Comparison of ENCODE assay signal across 12 cellular contexts in the genomic region with DNA sequence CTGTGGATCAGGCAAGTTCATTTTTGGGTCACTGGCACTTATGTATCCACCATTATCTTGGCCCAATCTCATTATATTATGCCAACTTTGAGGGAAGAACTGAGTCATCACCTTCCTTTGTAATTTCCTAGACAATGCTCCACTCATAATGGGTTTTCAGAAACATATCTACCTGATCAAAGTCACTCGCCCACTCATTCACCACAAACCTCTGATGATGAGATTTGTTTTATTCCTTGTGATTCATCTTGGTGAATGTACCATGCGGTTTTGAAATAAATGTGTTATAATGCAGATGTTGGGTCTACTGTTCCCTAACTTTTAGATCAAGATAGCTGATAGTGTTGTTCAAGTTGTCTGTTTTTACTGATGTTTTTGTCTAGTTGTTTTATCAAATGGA.
DNase-seq lines count a peak whose midpoint lies in the region; ATAC-seq and TF ChIP-seq lines count a peak whose summit lies in the region.
"Had no signal": no experiment of that assay in that cellular context is flagged by ENCODE, and none has a peak within 500 bp of the region (broad histone marks: within the 10 kb centered on the region; RNA-seq: fewer than 3 reads in every experiment).

No MANE protein-coding gene starts in this region.

- peak; percentile 58 for ATAC-seq in DND-41 (ENCODE audit: insufficient read depth, low read depth)
- peak; percentile 95 for ATAC-seq in activated naive CD8-positive, alpha-beta T cell treated with anti-CD3 and anti-CD28 coated beads, Interleukin-2, amount 50 U/mL, for 24 hours
- no peak for ATAC-seq in HG03565 (IDR thresholded peaks at IDR 0.05; ENCODE audit: unreplicated experiment)
- ATAC-seq in effector memory CD8-positive, alpha-beta T cell (replicated peaks), result no peak

- no peak for TF ChIP-seq CTCF in DND-41 (IDR thresholded peaks at IDR 0.05; ENCODE audit: borderline replicate concordance, extremely low read depth, low read length, poor library complexity, severe bottlenecking)
- TF ChIP-seq CTCF in osteoblast (IDR thresholded peaks at IDR 0.05; ENCODE audit: extremely low read depth, low read depth, low read length), result no peak
- no peak for TF ChIP-seq CTCF in coronary artery (IDR thresholded peaks at IDR 0.05)

- peaks cover 2% of the 10 kb centered on the region for H3K36me3 Mint-ChIP-seq in activated naive CD8-positive, alpha-beta T cell treated with anti-CD3 and anti-CD28 coated beads, Interleukin-2, amount 50 U/mL, for 24 hours (ENCODE audit: low read depth)
- no peaks in the 10 kb centered on the region for H3K36me3 Mint-ChIP-seq in effector memory CD8-positive, alpha-beta T cell (ENCODE audit: insufficient read depth)

- no peak overlapping the region for H3K4me2 ChIP-seq in DND-41 (ENCODE audit: insufficient read depth, low read length)
- H3K4me2 ChIP-seq in osteoblast (ENCODE audit: insufficient read depth, low read length), result no peak overlapping the region

- DNase-seq in DND-41 (peak; percentile 10), osteoblast (ENCODE audit: insufficient read length, low spot score, missing footprints) (no peak), ecto neural progenitor cell (ENCODE audit: low spot score) (no peak), coronary artery (ENCODE audit: low spot score) (no peak)
- DNase-seq in Jurkat, Clone E6-1 (ENCODE audit: low read depth, low spot score), result peak; percentile 85
- DNase-seq in activated naive CD8-positive, alpha-beta T cell treated with anti-CD3 and anti-CD28 coated beads, Interleukin-2, amount 50 U/mL, for 24 hours, result peak; percentile 31
- no peak for DNase-seq in effector memory CD8-positive, alpha-beta T cell
- DNase-seq: Caco-2, endodermal cell, stomach had no signal

- H3K79me2 ChIP-seq in DND-41 (ENCODE audit: insufficient read depth, low read length), result no peaks in the 10 kb centered on the region
- no peaks in the 10 kb centered on the region for H3K79me2 ChIP-seq in osteoblast (ENCODE audit: insufficient read depth, low read length)

- no peak overlapping the region for H2AFZ ChIP-seq in DND-41 (ENCODE audit: low read depth, low read length)
- H2AFZ ChIP-seq in osteoblast (ENCODE audit: low read length), result no peak overlapping the region

- H3K4me1 Mint-ChIP-seq in activated naive CD8-positive, alpha-beta T cell treated with anti-CD3 and anti-CD28 coated beads, Interleukin-2, amount 50 U/mL, for 24 hours, result peaks cover 16% of the 10 kb centered on the region
- no peaks in the 10 kb centered on the region for H3K4me1 Mint-ChIP-seq in effector memory CD8-positive, alpha-beta T cell (ENCODE audit: low read depth in 2 of 2)

- peaks cover 31% of the 10 kb centered on the region for H3K9me3 Mint-ChIP-seq in activated naive CD8-positive, alpha-beta T cell treated with anti-CD3 and anti-CD28 coated beads, Interleukin-2, amount 50 U/mL, for 24 hours
- peaks cover 2 to 14% of the 10 kb centered on the region in 2 donors for H3K9me3 Mint-ChIP-seq in effector memory CD8-positive, alpha-beta T cell
- H3K9me3 Mint-ChIP-seq: endodermal cell had no signal

- H3K27ac Mint-ChIP-seq in activated naive CD8-positive, alpha-beta T cell treated with anti-CD3 and anti-CD28 coated beads, Interleukin-2, amount 50 U/mL, for 24 hours, result peak overlapping the region; percentile 88
- no peak overlapping the region for H3K27ac Mint-ChIP-seq in effector memory CD8-positive, alpha-beta T cell
- H3K27ac Mint-ChIP-seq: endodermal cell had no signal

- H3K9me3 ChIP-seq in DND-41 (ENCODE audit: insufficient read depth, low read length, severe bottlenecking) (no peaks in the 10 kb centered on the region), osteoblast (ENCODE audit: low read depth, low read length) (no peaks in the 10 kb centered on the region)
- H3K9me3 ChIP-seq: Caco-2, stomach had no signal

- H3K36me3 ChIP-seq in DND-41 (ENCODE audit: insufficient read depth, low read length) (no peaks in the 10 kb centered on the region), osteoblast (ENCODE audit: insufficient read depth, low read length) (no peaks in the 10 kb centered on the region)
- H3K36me3 ChIP-seq: stomach had no signal

- no peak overlapping the region for H3K9ac ChIP-seq in DND-41 (ENCODE audit: low read depth, low read length)

- H3K4me1 ChIP-seq in DND-41 (ENCODE audit: insufficient read depth, low read length) (peaks cover 8% of the 10 kb centered on the region; the same call in 1 of the 2 replicates), osteoblast (ENCODE audit: insufficient read depth, low read length) (peaks cover 19% of the 10 kb centered on the region)
- H3K4me1 ChIP-seq: Caco-2, stomach had no signal

- H4K20me1 ChIP-seq in DND-41 (ENCODE audit: insufficient read depth, low read length) (no peaks in the 10 kb centered on the region), osteoblast (ENCODE audit: insufficient read depth, low read length) (no peaks in the 10 kb centered on the region)

- H3K27me3 Mint-ChIP-seq in activated naive CD8-positive, alpha-beta T cell treated with anti-CD3 and anti-CD28 coated beads, Interleukin-2, amount 50 U/mL, for 24 hours, result peaks cover 30% of the 10 kb centered on the region
- H3K27me3 Mint-ChIP-seq in effector memory CD8-positive, alpha-beta T cell, result no peaks in the 10 kb centered on the region

- no peak overlapping the region for H3K4me3 ChIP-seq in DND-41 (ENCODE audit: low read depth in 1 of 2, low read length in 2 of 2)
- no peak overlapping the region for H3K4me3 ChIP-seq in Jurkat, Clone E6-1 (ENCODE audit: low read length)
- H3K4me3 ChIP-seq in osteoblast (ENCODE audit: insufficient read depth, low read length), result no peak overlapping the region
- no peak overlapping the region for H3K4me3 ChIP-seq in coronary artery
- H3K4me3 ChIP-seq: stomach had no signal

- no peak overlapping the region for H3K27ac ChIP-seq in DND-41 (ENCODE audit: low read length)
- H3K27ac ChIP-seq in osteoblast (ENCODE audit: low read depth, low read length), result peak overlapping the region; percentile 34
- H3K27ac ChIP-seq in coronary artery, result no peak overlapping the region
- H3K27ac ChIP-seq: HL-60, stomach had no signal

- peak overlapping the region; percentile 52 for H3K4me3 Mint-ChIP-seq in activated naive CD8-positive, alpha-beta T cell treated with anti-CD3 and anti-CD28 coated beads, Interleukin-2, amount 50 U/mL, for 24 hours
- no peak overlapping the region for H3K4me3 Mint-ChIP-seq in effector memory CD8-positive, alpha-beta T cell
- H3K4me3 Mint-ChIP-seq: endodermal cell had no signal

- H3K27me3 ChIP-seq in DND-41 (ENCODE audit: insufficient read depth, low read length, poor library complexity) (no peaks in the 10 kb centered on the region), osteoblast (ENCODE audit: insufficient read depth, low read length) (no peaks in the 10 kb centered on the region)
- H3K27me3 ChIP-seq: stomach had no signal

Comparison
In these comparisons a context has a peak if more than half of its experiments do, and no peak if none do; other contexts are left out.
1. ATAC-seq: peak in DND-41 (single experiment) and activated naive CD8-positive, alpha-beta T cell treated with anti-CD3 and anti-CD28 coated beads, Interleukin-2, amount 50 U/mL, for 24 hours (single experiment); none in HG03565 (single experiment) and effector memory CD8-positive, alpha-beta T cell (single experiment).
2. DNase-seq: peak in DND-41 (single experiment), Jurkat, Clone E6-1 (single experiment) and activated naive CD8-positive, alpha-beta T cell treated with anti-CD3 and anti-CD28 coated beads, Interleukin-2, amount 50 U/mL, for 24 hours (single experiment); none in osteoblast (single experiment), ecto neural progenitor cell (single experiment), effector memory CD8-positive, alpha-beta T cell (0 of 3) and coronary artery (single experiment).